In genomic region chr1:46747683-46748288, GRCh38 we compare ENCODE assay signal across 9 cellular contexts. TPM values are rescaled to one million over a fixed set of nuclear protein-coding genes. Genes with fewer than 3 reads are reported as not detected.
A peak's percentile ranks its signal among the peaks of the same experiment; 100 is the strongest.
DNase-seq lines count a peak whose midpoint lies in the region; ATAC-seq and TF ChIP-seq lines count a peak whose summit lies in the region.
"Had no signal": no experiment of that assay in that cellular context is flagged by ENCODE, and none has a peak within 500 bp of the region (broad histone marks: within the 10 kb centered on the region; RNA-seq: fewer than 3 reads in every experiment).

No MANE protein-coding gene starts in this region.

- WGBS in neuronal stem cell (ENCODE audit: extremely low coverage in 2 of 2, insufficient read length in 2 of 2, insufficient replicate concordance in 1 of 2), 2 donors = no CpG with 5 or more reads among the region's 5 CpGs

- H3K36me3 ChIP-seq in DND-41 (ENCODE audit: insufficient read depth, low read length) = no peaks in the 10 kb centered on the region
- H3K36me3 ChIP-seq in RWPE2 (ENCODE audit: low read depth) = no peaks in the 10 kb centered on the region
- H3K36me3 ChIP-seq in neuronal stem cell (replicated peaks in 1 of 2; ENCODE audit: control insufficient read depth in 2 of 2, insufficient read depth in 2 of 2, low read length in 2 of 2) = no peaks in the 10 kb centered on the region

- DNase-seq in DND-41 = peak; percentile 20
- no peak for DNase-seq in RWPE2 (ENCODE audit: low spot score)
- DNase-seq in fibroblast of gingiva (ENCODE audit: low read depth) = peak; percentile 33
- peak; percentile 47 for DNase-seq in neuronal stem cell (ENCODE audit: low spot score)
- DNase-seq in coronary artery (ENCODE audit: low spot score) = no peak
- DNase-seq in stimulated activated naive CD4-positive, alpha-beta T cell treated with Interleukin-2 at 50 U/mL for 16 hours (lab: John Stamatoyannopoulos, UW) = no peak

- H3K4me2 ChIP-seq in DND-41 (ENCODE audit: insufficient read depth, low read length) (no peak overlapping the region), neuronal stem cell (ENCODE audit: insufficient read depth, low read length, poor library complexity, severe bottlenecking) (no peak overlapping the region)

- H2BK120ac ChIP-seq in neuronal stem cell (ENCODE audit: low read depth, low read length) = no peak overlapping the region

- H3K4me1 ChIP-seq in DND-41 (ENCODE audit: insufficient read depth, low read length) (no peaks in the 10 kb centered on the region), RWPE2 (ENCODE audit: insufficient read depth, poor library complexity, severe bottlenecking) (peaks cover 13% of the 10 kb centered on the region), neuronal stem cell (ENCODE audit: control insufficient read depth in 2 of 2, insufficient read depth in 1 of 2, low read depth in 1 of 2, low read length in 2 of 2) (no peaks in the 10 kb centered on the region)

- H2AFZ ChIP-seq in DND-41 (ENCODE audit: low read depth, low read length) (no peak overlapping the region), neuronal stem cell (ENCODE audit: low read length) (no peak overlapping the region)

- no peak overlapping the region for H4K8ac ChIP-seq in neuronal stem cell (ENCODE audit: low read depth, low read length)

- no peak overlapping the region for H3K4me3 ChIP-seq in DND-41 (ENCODE audit: low read depth in 1 of 2, low read length in 2 of 2)
- no peak overlapping the region for H3K4me3 ChIP-seq in RWPE2 (ENCODE audit: severe bottlenecking)
- no peak overlapping the region for H3K4me3 ChIP-seq in neuronal stem cell (ENCODE audit: low read length in 2 of 2)
- no peak overlapping the region for H3K4me3 ChIP-seq in coronary artery

- H2BK12ac ChIP-seq in neuronal stem cell (ENCODE audit: low read length) = no peak overlapping the region

- no peak overlapping the region for H2BK15ac ChIP-seq in neuronal stem cell (ENCODE audit: low read length)

- H3K79me1 ChIP-seq in neuronal stem cell (ENCODE audit: low read depth, low read length) = no peaks in the 10 kb centered on the region

- H3K79me2 ChIP-seq in DND-41 (ENCODE audit: insufficient read depth, low read length) = no peaks in the 10 kb centered on the region

- H2BK5ac ChIP-seq in neuronal stem cell (ENCODE audit: low read length) = no peak overlapping the region

- no peaks in the 10 kb centered on the region for H4K20me1 ChIP-seq in DND-41 (ENCODE audit: insufficient read depth, low read length)

- H3K4ac ChIP-seq in neuronal stem cell (ENCODE audit: low read length) = no peak overlapping the region

- H3K27me3 ChIP-seq in DND-41 (ENCODE audit: insufficient read depth, low read length, poor library complexity) = no peaks in the 10 kb centered on the region
- no peaks in the 10 kb centered on the region for H3K27me3 ChIP-seq in RWPE2 (ENCODE audit: insufficient read depth, poor library complexity, severe bottlenecking)
- H3K27me3 ChIP-seq in neuronal stem cell (ENCODE audit: control insufficient read depth in 3 of 3, insufficient read depth in 3 of 3, low read depth in 1 of 3, low read length in 3 of 3) = peaks cover 0 to 27% (median 0%) of the 10 kb centered on the region in 3 experiments

- no peak overlapping the region for H3K9ac ChIP-seq in DND-41 (ENCODE audit: low read depth, low read length)
- H3K9ac ChIP-seq in neuronal stem cell (ENCODE audit: low read depth, low read length, poor library complexity) = no peak overlapping the region

- H3K23ac ChIP-seq in neuronal stem cell (ENCODE audit: low read depth, low read length, poor library complexity) = no peak overlapping the region

- H3K9me3 ChIP-seq in DND-41 (ENCODE audit: insufficient read depth, low read length, severe bottlenecking) = no peaks in the 10 kb centered on the region
- no peaks in the 10 kb centered on the region for H3K9me3 ChIP-seq in RWPE2 (ENCODE audit: severe bottlenecking)
- no peaks in the 10 kb centered on the region for H3K9me3 ChIP-seq in neuronal stem cell (replicated peaks in 1 of 2; ENCODE audit: control insufficient read depth in 2 of 2, insufficient read depth in 1 of 2, low read depth in 1 of 2, low read length in 2 of 2)

- ATAC-seq in DND-41 (ENCODE audit: insufficient read depth, low read depth) (peak; percentile 58; the same call in 2 of the 3 replicates), RWPE2 (ENCODE audit: low read depth) (peak; percentile 96), HG03378 (IDR thresholded peaks at IDR 0.05; ENCODE audit: unreplicated experiment) (no peak)

- H3K27ac ChIP-seq in DND-41 (ENCODE audit: low read length) (no peak overlapping the region), RWPE2 (ENCODE audit: poor library complexity, severe bottlenecking) (no peak overlapping the region), neuronal stem cell (replicated peaks; ENCODE audit: low read length) (no peak overlapping the region), coronary artery (no peak overlapping the region)

- TF ChIP-seq CTCF in DND-41 (IDR thresholded peaks at IDR 0.05; ENCODE audit: borderline replicate concordance, extremely low read depth, low read length, poor library complexity, severe bottlenecking) = peak; percentile 60
- TF ChIP-seq CTCF in LNCAP (IDR thresholded peaks at IDR 0.05) = peak; percentile 80
- peak; percentile 80 for TF ChIP-seq CTCF in RWPE2 (IDR thresholded peaks at IDR 0.05; ENCODE audit: poor library complexity, severe bottlenecking)
- TF ChIP-seq CTCF in coronary artery (IDR thresholded peaks at IDR 0.05) = no peak

- H4K91ac ChIP-seq in neuronal stem cell (ENCODE audit: low read depth, low read length, poor library complexity) = no peak overlapping the region

- H3K14ac ChIP-seq in neuronal stem cell (ENCODE audit: low read length) = no peak overlapping the region

- H3K18ac ChIP-seq in neuronal stem cell (ENCODE audit: low read length) = no peak overlapping the region

- H2AK5ac ChIP-seq in neuronal stem cell (ENCODE audit: low read depth, low read length) = no peak overlapping the region

RNA-seq across cellular contexts. Expression of gene EFCAB14, which starts 28.9 kb away (rescaled TPM):
- 22.0 TPM for polyA plus RNA-seq in neuronal stem cell (2013, experiment 1 of 2)
- polyA plus RNA-seq in neuronal stem cell (2013, experiment 2 of 2) = 21.4 TPM

RNA-seq across cellular contexts. Expression of gene CYP4B1, which starts 51.1 kb away (rescaled TPM):
- polyA plus RNA-seq in neuronal stem cell (2013, experiment 1 of 2) = not detected
- polyA plus RNA-seq in neuronal stem cell (2013, experiment 2 of 2) = not detected
- polyA plus RNA-seq: IgD-negative memory B cell had no signal

Comparison
In these comparisons a context has a peak if more than half of its experiments do, and no peak if none do; other contexts are left out.
1. DNase-seq: peak in DND-41 (single experiment), fibroblast of gingiva (single experiment) and neuronal stem cell (single experiment); none in RWPE2 (single experiment), coronary artery (single experiment) and stimulated activated naive CD4-positive, alpha-beta T cell treated with Interleukin-2 at 50 U/mL for 16 hours (single experiment).